ENCODE assay signal across 8 cellular contexts in the genomic region with DNA sequence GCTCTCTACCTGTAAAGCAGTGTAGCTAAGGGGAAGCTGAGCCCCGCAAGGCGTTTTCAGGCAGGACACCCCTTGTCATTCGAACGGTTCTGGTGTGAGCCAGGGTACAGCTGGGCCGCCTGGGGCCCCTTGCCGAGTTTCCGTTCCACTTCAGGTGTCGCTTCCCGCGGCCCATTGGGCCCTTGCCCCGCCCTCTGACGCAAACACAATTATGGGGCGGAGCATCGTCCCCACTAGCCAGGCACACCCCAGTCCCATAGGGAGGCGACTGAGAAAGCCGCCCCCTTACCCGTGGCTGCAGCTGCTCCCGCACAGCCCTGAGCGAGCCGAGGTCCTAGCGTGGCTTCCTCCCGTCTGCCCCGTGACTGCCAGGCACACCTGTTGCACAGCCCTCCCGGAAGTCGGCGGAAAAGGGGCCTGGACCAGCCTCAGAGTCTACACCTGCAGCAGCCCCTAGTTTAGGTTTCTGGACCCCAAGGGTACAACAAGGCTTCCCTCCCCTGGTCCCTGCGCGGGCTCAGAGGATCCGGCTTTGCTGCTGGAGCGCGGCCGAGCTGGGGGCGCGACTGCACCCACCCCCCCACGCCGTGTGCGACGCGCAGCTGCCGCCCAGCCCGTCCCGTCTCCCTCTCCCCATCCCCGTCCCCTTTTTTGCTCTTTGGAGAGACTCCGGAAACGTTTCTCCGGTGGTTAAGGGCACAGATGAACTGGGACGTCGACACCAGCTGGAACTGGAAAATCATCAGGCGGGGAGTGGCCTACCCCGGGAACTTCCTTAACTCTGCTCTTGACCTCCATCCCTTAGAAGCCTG. TPM values are rescaled to one million over a fixed set of nuclear protein-coding genes. Genes with fewer than 3 reads are reported as not detected.
DNase-seq lines count a peak whose midpoint lies in the region; ATAC-seq, FAIRE-seq and TF ChIP-seq lines count a peak whose summit lies in the region.

A gene with protein sequence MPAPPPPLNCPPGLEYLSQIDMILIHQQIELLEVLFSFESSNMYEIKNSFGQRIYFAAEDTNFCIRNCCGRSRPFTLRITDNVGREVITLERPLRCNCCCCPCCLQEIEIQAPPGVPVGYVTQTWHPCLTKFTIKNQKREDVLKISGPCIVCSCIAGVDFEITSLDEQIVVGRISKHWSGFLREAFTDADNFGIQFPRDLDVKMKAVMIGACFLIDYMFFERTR (minus strand): TSS at position 356 of the 812 bp plus-strand sequence. CDS start 9,657 bp downstream, outside the sequence.

- CTCF ChIA-PET in Caco-2 (lab: Charles Lee): no interaction called here

- H3K9me3 Mint-ChIP-seq in activated T-helper 2 cell treated with anti-CD3 and anti-CD28 coated beads, Interferon-gamma antibody, Interleukin-2, Interleukin-4, amounts not matched to agents 10 μg/mL and 5 μg/mL and 100 μg/mL, durations not matched to agents 14 hours and 24 hours and 36 hours: no peaks in the 10 kb centered on the region
- no peaks in the 10 kb centered on the region for H3K9me3 Mint-ChIP-seq in Caco-2 (ENCODE audit: unreplicated experiment)

- no TSS peak for BruUV-seq in Caco-2 (replicated peaks; lab: Mats Ljungman, UMichigan)

- H3K9me3 ChIP-seq in upper lobe of left lung (no peaks in the 10 kb centered on the region), Caco-2 (no peaks in the 10 kb centered on the region)

- H3K27ac Mint-ChIP-seq in activated T-helper 2 cell treated with anti-CD3 and anti-CD28 coated beads, Interferon-gamma antibody, Interleukin-2, Interleukin-4, amounts not matched to agents 10 μg/mL and 5 μg/mL and 100 μg/mL, durations not matched to agents 14 hours and 24 hours and 36 hours: no peak within 1 kb of the TSS
- H3K27ac Mint-ChIP-seq in Caco-2 (ENCODE audit: unreplicated experiment): no peak within 1 kb of the TSS

- H3K4me3 Mint-ChIP-seq in activated T-helper 2 cell treated with anti-CD3 and anti-CD28 coated beads, Interferon-gamma antibody, Interleukin-2, Interleukin-4, amounts not matched to agents 10 μg/mL and 5 μg/mL and 100 μg/mL, durations not matched to agents 14 hours and 24 hours and 36 hours (ENCODE audit: low read depth): peak within 1 kb of the TSS; percentile 76
- H3K4me3 Mint-ChIP-seq in Caco-2 (ENCODE audit: unreplicated experiment): no peak within 1 kb of the TSS

- peak; percentile 70 for FAIRE-seq in GM18507 (lab: Jason Lieb, UNC)

- WGBS in upper lobe of left lung, 2 donors: 9 to 13% methylated on average over 18 to 34 of the region's 50 CpGs

- H3K36me3 Mint-ChIP-seq in activated T-helper 2 cell treated with anti-CD3 and anti-CD28 coated beads, Interferon-gamma antibody, Interleukin-2, Interleukin-4, amounts not matched to agents 10 μg/mL and 5 μg/mL and 100 μg/mL, durations not matched to agents 14 hours and 24 hours and 36 hours (ENCODE audit: low read depth): no peaks in the 10 kb centered on the region
- no peaks in the 10 kb centered on the region for H3K36me3 Mint-ChIP-seq in Caco-2 (ENCODE audit: insufficient read depth, unreplicated experiment)

- H3K36me3 ChIP-seq in upper lobe of left lung (no peaks in the 10 kb centered on the region), Caco-2 (ENCODE audit: control insufficient read depth, insufficient read depth, low read length) (no peaks in the 10 kb centered on the region)

- H3K27me3 ChIP-seq in foreskin keratinocyte (no peaks in the 10 kb centered on the region), upper lobe of left lung (no peaks in the 10 kb centered on the region), Caco-2 (replicated peaks; ENCODE audit: control insufficient read depth, insufficient read depth, low read length) (no peaks in the 10 kb centered on the region)

- H3K27me3 Mint-ChIP-seq in activated T-helper 2 cell treated with anti-CD3 and anti-CD28 coated beads, Interferon-gamma antibody, Interleukin-2, Interleukin-4, amounts not matched to agents 10 μg/mL and 5 μg/mL and 100 μg/mL, durations not matched to agents 14 hours and 24 hours and 36 hours (ENCODE audit: low read depth): peaks cover 1% of the 10 kb centered on the region
- no peaks in the 10 kb centered on the region for H3K27me3 Mint-ChIP-seq in Caco-2 (ENCODE audit: insufficient read depth, unreplicated experiment)

- peaks cover 19% of the 10 kb centered on the region for H3K4me1 Mint-ChIP-seq in activated T-helper 2 cell treated with anti-CD3 and anti-CD28 coated beads, Interferon-gamma antibody, Interleukin-2, Interleukin-4, amounts not matched to agents 10 μg/mL and 5 μg/mL and 100 μg/mL, durations not matched to agents 14 hours and 24 hours and 36 hours (ENCODE audit: low read depth)
- H3K4me1 Mint-ChIP-seq in Caco-2 (ENCODE audit: low read depth, unreplicated experiment): no peaks in the 10 kb centered on the region

- H3K4me3 ChIP-seq in upper lobe of left lung: peak within 1 kb of the TSS; percentile 12 to 70 (median 54)
- no peak within 1 kb of the TSS for H3K4me3 ChIP-seq in Caco-2 (ENCODE audit: low read depth, low read length)

- POLR2A ChIA-PET in Caco-2 (lab: Charles Lee): no interaction called here

- peak in 2 of 4 donors; percentile 54 to 82 for TF ChIP-seq POLR2A in upper lobe of left lung (IDR thresholded peaks at IDR 0.05)

- no peak for TF ChIP-seq EP300 in upper lobe of left lung (IDR thresholded peaks at IDR 0.05)

- ATAC-seq in HG02852 (IDR thresholded peaks at IDR 0.05; ENCODE audit: unreplicated experiment) (peak; percentile 98), foreskin keratinocyte (peak; percentile 90), upper lobe of left lung (ENCODE audit: low FRiP score in 2 of 2) (peak; percentile 92 to 95)

- H3K4me1 ChIP-seq in foreskin keratinocyte: peaks cover 3% of the 10 kb centered on the region
- peaks cover 0 to 15% (median 2%) of the 10 kb centered on the region in 4 donors for H3K4me1 ChIP-seq in upper lobe of left lung
- no peaks in the 10 kb centered on the region for H3K4me1 ChIP-seq in Caco-2

- TF ChIP-seq CTCF in foreskin keratinocyte (conservative IDR thresholded peaks at IDR 0.05): no peak
- TF ChIP-seq CTCF in upper lobe of left lung (IDR thresholded peaks at IDR 0.05): no peak
- no peak for TF ChIP-seq CTCF in Caco-2 (IDR thresholded peaks at IDR 0.05; ENCODE audit: insufficient read depth in 1 of 2, low read depth in 1 of 2, low read length in 1 of 2, severe bottlenecking in 1 of 2, unreplicated experiment in 1 of 2)

- H3K27ac ChIP-seq in foreskin keratinocyte (no peak within 1 kb of the TSS), upper lobe of left lung (peak within 1 kb of the TSS; percentile 50 to 87 (median 79))

- DNase-seq in GM18507 (ENCODE audit: extremely low spot score, insufficient read length, low read depth): peak; percentile 44
- DNase-seq in NCI-H524 (lab: John Stamatoyannopoulos, UW): peak; percentile 46 to 61
- peak; percentile 57 for DNase-seq in activated T-helper 2 cell treated with anti-CD3 and anti-CD28 coated beads, Interferon-gamma antibody, Interleukin-2, Interleukin-4, amounts not matched to agents 10 μg/mL and 5 μg/mL and 100 μg/mL, durations not matched to agents 14 hours and 24 hours and 36 hours (ENCODE audit: low spot score)
- DNase-seq in foreskin keratinocyte: no peak
- peak; percentile 90 for DNase-seq in posterior vena cava (ENCODE audit: low spot score)
- DNase-seq in upper lobe of left lung: peak; percentile 84 to 88
- DNase-seq in Caco-2: no peak

- intact Hi-C loops in activated T-helper 2 cell treated with anti-CD3 and anti-CD28 coated beads, Interferon-gamma antibody, Interleukin-2, Interleukin-4, amounts not matched to agents 10 μg/mL and 5 μg/mL and 100 μg/mL, durations not matched to agents 14 hours and 24 hours and 36 hours (cut with micrococcal nuclease): no loop called here
- intact Hi-C loops in posterior vena cava (cut with DNase I) (no loop called here), Caco-2 (cut with micrococcal nuclease; ENCODE audit: unreplicated experiment) (no loop called here)

RNA-seq across cellular contexts. Expression of the gene that starts here (rescaled TPM):
- total RNA-seq in activated T-helper 2 cell treated with anti-CD3 and anti-CD28 coated beads, Interferon-gamma antibody, Interleukin-2, Interleukin-4, amounts not matched to agents 10 μg/mL and 5 μg/mL and 100 μg/mL, durations not matched to agents 14 hours and 24 hours and 36 hours: not detected in 2 replicates
- not detected in 2 replicates for total RNA-seq in foreskin keratinocyte
- polyA plus RNA-seq in foreskin keratinocyte: not detected in 2 replicates
- total RNA-seq in posterior vena cava: under 1 TPM in 1 of 2 donors, not detected in 1; 0.43 TPM
- under 1 TPM in 1 of 6 donors, not detected in 5; 0.31 TPM for total RNA-seq in upper lobe of left lung
- total RNA-seq in Caco-2 (2022): not detected in 2 replicates

Comparison
In these comparisons a context has a peak if more than half of its experiments do, and no peak if none do; other contexts are left out.
1. Peak in DNase-seq in activated T-helper 2 cell treated with anti-CD3 and anti-CD28 coated beads, Interferon-gamma antibody, Interleukin-2, Interleukin-4, amounts not matched to agents 10 μg/mL and 5 μg/mL and 100 μg/mL, durations not matched to agents 14 hours and 24 hours and 36 hours; RNA of the gene not detected or under 1 TPM.
2. Peak in ATAC-seq in foreskin keratinocyte; RNA of the gene not detected or under 1 TPM.
3. Peak in DNase-seq in posterior vena cava; RNA of the gene not detected or under 1 TPM.
4. Peak in DNase-seq, ATAC-seq, H3K4me3 ChIP-seq and H3K27ac ChIP-seq in upper lobe of left lung; RNA of the gene not detected or under 1 TPM.
5. DNase-seq: peak in GM18507 (single experiment) and NCI-H524 (2 of 2); none in foreskin keratinocyte (0 of 2) and Caco-2 (0 of 2).
6. Peak in every context shown above with its lines, with median percentiles within 50 percentile points of each other: ATAC-seq.